ENCODE assay signal across 28 cellular contexts in genomic region chr6:154578004-154578559, GRCh38.
"Had no signal": no experiment of that assay in that cellular context is flagged by ENCODE, and none has a peak within 500 bp of the region (broad histone marks: within the 10 kb centered on the region; RNA-seq: fewer than 3 reads in every experiment).

No MANE protein-coding gene starts in this region.

- ATAC-seq: gastroesophageal sphincter; left cardiac atrium; natural killer cell; sciatic nerve; stimulated activated naive B cell treated with anti-CD40 and anti-IgM and Interleukin-4, amounts not matched to agents 10 μg/mL and 1 μg/mL and 100 μg/mL, for 72 hours; upper lobe of right lung had no signal

- FAIRE-seq: astrocyte, keratinocyte had no signal

- H3K4me2 ChIP-seq: hepatocyte had no signal

- H3K4me3 ChIP-seq: gastroesophageal sphincter, hepatocyte, skin epidermis, suprapubic skin, tibial artery, upper lobe of right lung had no signal

- H3K27me3 Mint-ChIP-seq: activated CD4-positive, alpha-beta memory T cell treated with anti-CD3 and anti-CD28 coated beads for 36 hours; activated CD4-positive, alpha-beta T cell treated with anti-CD3 and anti-CD28 coated beads, Interleukin-2, amount 10 ng/mL, durations not matched to agents 24 days and 14 days; memory B cell; progenitor cell of endocrine pancreas had no signal

- H3K9me3 ChIP-seq: gastroesophageal sphincter, tibial artery, upper lobe of right lung had no signal

- H3K4me1 ChIP-seq: tibial artery, upper lobe of right lung had no signal

- H3K27ac ChIP-seq: brain microvascular endothelial cell, gastroesophageal sphincter, hepatocyte, skin epidermis, suprapubic skin, tibial artery, upper lobe of right lung had no signal

- DNase-seq: activated CD4-positive, alpha-beta memory T cell treated with anti-CD3 and anti-CD28 coated beads for 36 hours; activated CD4-positive, alpha-beta T cell treated with anti-CD3 and anti-CD28 coated beads, Interleukin-2, amount 10 ng/mL, durations not matched to agents 24 days and 14 days; activated CD4-positive, CD25-positive, alpha-beta regulatory T cell treated with anti-CD3 and anti-CD28 coated beads, Interleukin-2, amount 50 U/mL, for 72 hours; activated CD8-positive, alpha-beta memory T cell treated with anti-CD3 and anti-CD28 coated beads, Interleukin-2, amount 50 U/mL, for 4 hours; activated gamma-delta T cell treated with Interleukin-2 at 50 U/mL for 16 hours; activated naive CD4-positive, alpha-beta T cell treated with anti-CD3 and anti-CD28 coated beads, Interleukin-2, amount 50 U/mL, for 16 hours; activated T-cell treated with anti-CD3 and anti-CD28 coated beads, Interleukin-2, amount 50 U/mL, for 1 hour; amniotic stem cell; brain microvascular endothelial cell; caudate nucleus; left cardiac atrium; midbrain; natural killer cell; stimulated activated CD4-positive, alpha-beta T cell treated with anti-CD3 and anti-CD28 coated beads, Interleukin-4, amount 100 ng/mL, for 4 hours; stimulated activated CD8-positive, alpha-beta memory T cell treated with anti-CD3 and anti-CD28 coated beads, Interleukin-4, amount 100 ng/mL, for 48 hours; stimulated activated naive B cell treated with anti-CD40 and anti-IgM and Interleukin-4, amounts not matched to agents 10 μg/mL and 1 μg/mL and 100 μg/mL, for 72 hours; T-helper 2 cell; tibial artery; upper lobe of right lung had no signal

- H3K36me3 Mint-ChIP-seq: activated CD4-positive, alpha-beta memory T cell treated with anti-CD3 and anti-CD28 coated beads for 36 hours; natural killer cell had no signal

- H3K4me3 Mint-ChIP-seq: activated CD4-positive, alpha-beta memory T cell treated with anti-CD3 and anti-CD28 coated beads for 36 hours; activated CD4-positive, alpha-beta T cell treated with anti-CD3 and anti-CD28 coated beads, Interleukin-2, amount 10 ng/mL, durations not matched to agents 24 days and 14 days; memory B cell; natural killer cell; stimulated activated naive B cell treated with anti-CD40 and anti-IgM and Interleukin-4, amounts not matched to agents 10 μg/mL and 1 μg/mL and 100 μg/mL, for 72 hours had no signal

- H3K4me1 Mint-ChIP-seq: activated CD4-positive, alpha-beta T cell treated with anti-CD3 and anti-CD28 coated beads, Interleukin-2, amount 10 ng/mL, durations not matched to agents 24 days and 14 days; memory B cell; natural killer cell; stimulated activated naive B cell treated with anti-CD40 and anti-IgM and Interleukin-4, amounts not matched to agents 10 μg/mL and 1 μg/mL and 100 μg/mL, for 72 hours had no signal

- H3K27ac Mint-ChIP-seq: activated CD4-positive, alpha-beta memory T cell treated with anti-CD3 and anti-CD28 coated beads for 36 hours; activated CD4-positive, alpha-beta T cell treated with anti-CD3 and anti-CD28 coated beads, Interleukin-2, amount 10 ng/mL, durations not matched to agents 24 days and 14 days; memory B cell; natural killer cell; progenitor cell of endocrine pancreas; stimulated activated naive B cell treated with anti-CD40 and anti-IgM and Interleukin-4, amounts not matched to agents 10 μg/mL and 1 μg/mL and 100 μg/mL, for 72 hours had no signal
